Comparison of ENCODE assay signal across 28 cellular contexts in the genomic region with DNA sequence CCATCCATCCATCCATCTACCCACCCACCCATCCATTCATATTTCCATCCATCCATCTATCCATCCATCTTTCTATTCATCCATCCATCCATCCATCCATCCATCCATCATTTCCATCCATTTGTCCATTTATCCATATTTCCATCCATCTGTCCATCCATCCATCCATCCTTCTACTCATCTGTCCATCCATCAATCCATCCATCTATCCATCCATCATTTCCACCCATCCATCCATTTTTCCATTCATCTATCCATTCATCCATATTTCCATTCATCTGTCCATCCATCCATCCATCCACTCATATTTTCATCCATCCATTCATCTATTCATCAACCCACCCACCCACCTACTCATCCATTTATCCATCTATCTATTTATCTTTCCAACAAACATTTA.
"Had no signal": no experiment of that assay in that cellular context is flagged by ENCODE, and none has a peak within 500 bp of the region (broad histone marks: within the 10 kb centered on the region; RNA-seq: fewer than 3 reads in every experiment).

No MANE protein-coding gene starts in this region.

- DNase-seq: naive B cell; naive thymus-derived CD8-positive, alpha-beta T cell; occipital lobe; ovary; retina; sigmoid colon; stimulated activated CD4-positive, alpha-beta T cell treated with anti-CD3 and anti-CD28 coated beads, Interleukin-15, amount 100 ng/mL, for 24 hours; stimulated activated CD4-positive, alpha-beta T cell treated with anti-CD3 and anti-CD28 coated beads, Interleukin-2, amount 100 ng/mL, for 24 hours; stimulated activated CD4-positive, alpha-beta T cell treated with anti-CD3 and anti-CD28 coated beads, Interleukin-2, amount 100 ng/mL, for 48 hours; stimulated activated CD4-positive, alpha-beta T cell treated with anti-CD3 and anti-CD28 coated beads, Interleukin-4, amount 100 ng/mL, for 24 hours; stimulated activated naive B cell treated with anti-CD40 and anti-IgM and Interleukin-4, amounts not matched to agents 10 μg/mL and 1 μg/mL and 100 μg/mL, for 72 hours; stimulated activated naive CD4-positive, alpha-beta T cell treated with Interleukin-2 at 50 U/mL for 16 hours; testis; tibial artery; transverse colon; upper lobe of right lung; uterus had no signal

- H3K9me3 ChIP-seq: ovary, prostate gland, right atrium auricular region, right lobe of liver, sigmoid colon, suprapubic skin, testis, upper lobe of right lung, uterus had no signal

- H3K4me1 Mint-ChIP-seq: nephron; neural progenitor cell; stimulated activated effector memory CD8-positive, alpha-beta T cell treated with anti-CD3 and anti-CD28 coated beads, Interleukin-12 subunit alpha, Interleukin-12 subunit beta, amount 100 ng/mL, for 72 hours; stimulated activated naive B cell treated with anti-CD40 and anti-IgM and Interleukin-4, amounts not matched to agents 10 μg/mL and 1 μg/mL and 100 μg/mL, for 72 hours had no signal

- H3K36me3 ChIP-seq: neural progenitor cell, ovary, prostate gland, right atrium auricular region, right lobe of liver, sigmoid colon, stomach, suprapubic skin, tibial artery, transverse colon, upper lobe of right lung, uterus had no signal

- H3K4me2 ChIP-seq: neural progenitor cell had no signal

- H3K4me3 ChIP-seq: neural progenitor cell, ovary, prostate gland, right atrium auricular region, right lobe of liver, sigmoid colon, stomach, suprapubic skin, testis, tibial artery, transverse colon, upper lobe of right lung, uterus had no signal

- H3K4me3 Mint-ChIP-seq: naive B cell; naive thymus-derived CD8-positive, alpha-beta T cell; neural progenitor cell; stimulated activated effector memory CD8-positive, alpha-beta T cell treated with anti-CD3 and anti-CD28 coated beads, Interleukin-12 subunit alpha, Interleukin-12 subunit beta, amount 100 ng/mL, for 72 hours; stimulated activated naive B cell treated with anti-CD40 and anti-IgM and Interleukin-4, amounts not matched to agents 10 μg/mL and 1 μg/mL and 100 μg/mL, for 72 hours; stimulated activated naive CD8-positive, alpha-beta T cell treated with anti-CD3 and anti-CD28 coated beads, Interleukin-15, Interleukin-2, amounts not matched to agents 100 ng/mL and 50 ng/mL, for 24 hours; type B pancreatic cell had no signal

- H3K27me3 ChIP-seq: neural progenitor cell, ovary, right atrium auricular region, right lobe of liver, sigmoid colon, testis, transverse colon, upper lobe of right lung, uterus had no signal

- ATAC-seq: naive thymus-derived CD8-positive, alpha-beta T cell; stimulated activated effector memory CD8-positive, alpha-beta T cell treated with anti-CD3 and anti-CD28 coated beads, Interleukin-12 subunit alpha, Interleukin-12 subunit beta, amount 100 ng/mL, for 72 hours; upper lobe of right lung had no signal

- H3K9ac ChIP-seq: neural progenitor cell, parathyroid adenoma had no signal

- H3K27ac Mint-ChIP-seq: naive B cell; nephron; neural progenitor cell; stimulated activated effector memory CD8-positive, alpha-beta T cell treated with anti-CD3 and anti-CD28 coated beads, Interleukin-12 subunit alpha, Interleukin-12 subunit beta, amount 100 ng/mL, for 72 hours; stimulated activated naive B cell treated with anti-CD40 and anti-IgM and Interleukin-4, amounts not matched to agents 10 μg/mL and 1 μg/mL and 100 μg/mL, for 72 hours; stimulated activated naive CD8-positive, alpha-beta T cell treated with anti-CD3 and anti-CD28 coated beads, Interleukin-15, Interleukin-2, amounts not matched to agents 100 ng/mL and 50 ng/mL, for 24 hours; type B pancreatic cell had no signal

- H3K9me3 Mint-ChIP-seq: stimulated activated effector memory CD8-positive, alpha-beta T cell treated with anti-CD3 and anti-CD28 coated beads, Interleukin-12 subunit alpha, Interleukin-12 subunit beta, amount 100 ng/mL, for 72 hours; stimulated activated naive CD8-positive, alpha-beta T cell treated with anti-CD3 and anti-CD28 coated beads, Interleukin-15, Interleukin-2, amounts not matched to agents 100 ng/mL and 50 ng/mL, for 24 hours; type B pancreatic cell had no signal

- H3K4me1 ChIP-seq: neural progenitor cell, parathyroid adenoma, prostate gland, right atrium auricular region, sigmoid colon, suprapubic skin, testis, tibial artery, transverse colon, upper lobe of right lung, uterus had no signal

- H3K27me3 Mint-ChIP-seq: naive B cell; stimulated activated naive CD8-positive, alpha-beta T cell treated with anti-CD3 and anti-CD28 coated beads, Interleukin-15, Interleukin-2, amounts not matched to agents 100 ng/mL and 50 ng/mL, for 24 hours had no signal

- H2AFZ ChIP-seq: neural progenitor cell, parathyroid adenoma had no signal

- H3K27ac ChIP-seq: neural progenitor cell, ovary, parathyroid adenoma, prostate gland, right atrium auricular region, sigmoid colon, stomach, suprapubic skin, testis, tibial artery, transverse colon, upper lobe of right lung, uterus had no signal

- H3K36me3 Mint-ChIP-seq: naive B cell; naive thymus-derived CD8-positive, alpha-beta T cell; neural progenitor cell; stimulated activated effector memory CD8-positive, alpha-beta T cell treated with anti-CD3 and anti-CD28 coated beads, Interleukin-12 subunit alpha, Interleukin-12 subunit beta, amount 100 ng/mL, for 72 hours; stimulated activated naive B cell treated with anti-CD40 and anti-IgM and Interleukin-4, amounts not matched to agents 10 μg/mL and 1 μg/mL and 100 μg/mL, for 72 hours; type B pancreatic cell had no signal
